ENCODE assay signal across 2 cellular contexts in genomic region chr12:111624540-111624939, GRCh38.
TF ChIP-seq lines count a peak whose summit lies in the region.

No MANE protein-coding gene starts in this region.

TF ChIP-seq in HepG2, 621 proteins besides CTCF, POLR2A, EP300 and RAD21:
- peak; percentile 85 for TF ChIP-seq MNT (IDR thresholded peaks at IDR 0.05)
- no peak for TF ChIP-seq ZNF597 (CRISPR knock-in tag; IDR thresholded peaks at IDR 0.05)
- TF ChIP-seq FOXO4 (CRISPR knock-in tag; conservative IDR thresholded peaks at IDR 0.05), result 0 out of 2 replicates have a peak, but pooled peaks have one; percentile 12
TF ChIP-seq in HepG2: peak in this region for 2.

TF ChIP-seq in WTC11, 78 proteins besides CTCF, POLR2A, EP300 and RAD21:
- no peak for TF ChIP-seq GRHL2 (CRISPR knock-in tag; IDR thresholded peaks at IDR 0.05; ENCODE audit: insufficient replicate concordance, severe bottlenecking)
- TF ChIP-seq TP53 (CRISPR knock-in tag; IDR thresholded peaks at IDR 0.05), result no peak
- no peak for TF ChIP-seq EMX1 (CRISPR knock-in tag; IDR thresholded peaks at IDR 0.05)
